ENCODE assay signal across 1 cellular context in the genomic region with DNA sequence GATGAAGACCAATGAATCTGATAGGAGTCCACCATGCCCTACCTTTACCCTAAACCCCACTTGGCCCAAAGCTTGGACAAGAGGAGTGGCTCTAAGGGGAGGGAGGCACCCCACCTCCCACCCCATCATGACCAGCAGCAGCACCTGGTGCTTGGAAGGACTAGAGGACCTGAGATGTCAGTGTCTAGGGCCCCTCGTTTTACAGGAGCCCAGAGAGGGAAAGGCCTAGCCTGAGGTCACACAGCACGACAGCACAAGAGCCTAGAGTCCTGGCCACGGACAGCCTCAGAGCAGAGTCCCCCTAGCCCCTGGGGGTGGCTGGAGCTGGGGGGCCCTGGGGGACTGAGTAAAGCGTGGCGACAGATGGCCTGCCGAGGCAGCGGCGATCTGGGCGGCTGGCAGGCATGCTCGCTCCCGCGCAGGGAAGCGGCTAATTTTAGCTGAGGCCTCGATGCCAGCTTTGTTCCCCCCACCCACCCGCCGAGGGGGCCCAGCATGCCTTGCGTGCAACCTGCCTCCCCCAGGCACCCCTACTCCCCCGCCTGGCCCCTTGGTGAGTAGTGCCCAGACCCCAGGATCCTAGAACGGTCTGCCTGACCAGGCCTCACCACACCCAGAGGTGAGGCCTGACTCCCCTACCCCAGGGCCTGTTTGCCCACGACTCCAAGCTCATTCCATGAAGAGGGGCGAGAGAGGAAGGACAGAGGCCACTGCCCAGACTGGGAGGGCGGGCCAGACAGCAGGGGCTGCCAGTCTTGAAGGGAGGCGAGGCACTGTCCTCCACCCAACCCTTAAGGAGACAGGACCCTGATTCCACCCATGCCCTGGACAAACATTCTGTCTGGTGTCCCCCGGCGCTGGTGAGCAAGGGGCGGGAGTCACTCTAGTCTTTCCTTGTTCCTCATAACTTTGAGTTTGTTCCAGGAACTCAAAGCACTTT.
TF ChIP-seq lines count a peak whose summit lies in the region.

No MANE protein-coding gene starts in this region.

TF ChIP-seq in HCT116, 20 proteins besides CTCF, POLR2A, EP300 and RAD21 (continued from another document):
- TF ChIP-seq, protein P1, sequence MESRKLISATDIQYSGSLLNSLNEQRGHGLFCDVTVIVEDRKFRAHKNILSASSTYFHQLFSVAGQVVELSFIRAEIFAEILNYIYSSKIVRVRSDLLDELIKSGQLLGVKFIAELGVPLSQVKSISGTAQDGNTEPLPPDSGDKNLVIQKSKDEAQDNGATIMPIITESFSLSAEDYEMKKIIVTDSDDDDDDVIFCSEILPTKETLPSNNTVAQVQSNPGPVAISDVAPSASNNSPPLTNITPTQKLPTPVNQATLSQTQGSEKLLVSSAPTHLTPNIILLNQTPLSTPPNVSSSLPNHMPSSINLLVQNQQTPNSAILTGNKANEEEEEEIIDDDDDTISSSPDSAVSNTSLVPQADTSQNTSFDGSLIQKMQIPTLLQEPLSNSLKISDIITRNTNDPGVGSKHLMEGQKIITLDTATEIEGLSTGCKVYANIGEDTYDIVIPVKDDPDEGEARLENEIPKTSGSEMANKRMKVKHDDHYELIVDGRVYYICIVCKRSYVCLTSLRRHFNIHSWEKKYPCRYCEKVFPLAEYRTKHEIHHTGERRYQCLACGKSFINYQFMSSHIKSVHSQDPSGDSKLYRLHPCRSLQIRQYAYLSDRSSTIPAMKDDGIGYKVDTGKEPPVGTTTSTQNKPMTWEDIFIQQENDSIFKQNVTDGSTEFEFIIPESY (IDR thresholded peaks at IDR 0.05; ENCODE audit: extremely low read depth, insufficient replicate concordance, low read length): no peak
- no peak for TF ChIP-seq SP1 (IDR thresholded peaks at IDR 0.05; ENCODE audit: low read depth)
- no peak for TF ChIP-seq JUND (IDR thresholded peaks at IDR 0.05)
